21 cellular contexts compared by ENCODE assay signal in genomic region chr18:4270016-4270415, GRCh38.
"Had no signal": no experiment of that assay in that cellular context is flagged by ENCODE, and none has a peak within 500 bp of the region (broad histone marks: within the 10 kb centered on the region; RNA-seq: fewer than 3 reads in every experiment).

No MANE protein-coding gene starts in this region.

- DNase-seq: activated CD4-positive, alpha-beta T cell treated with anti-CD3 and anti-CD28 coated beads for 1 hour; activated CD8-positive, alpha-beta memory T cell treated with anti-CD3 and anti-CD28 coated beads for 24 hours; activated CD8-positive, alpha-beta memory T cell treated with anti-CD3 and anti-CD28 coated beads, Interleukin-2, amount 50 U/mL, for 48 hours; activated effector memory CD4-positive, alpha-beta T cell treated with Interleukin-2 at 50 U/mL for 16 hours; activated naive CD4-positive, alpha-beta T cell treated with anti-CD3 and anti-CD28 coated beads, Interleukin-2, amount 50 U/mL, for 16 hours; activated T-cell treated with anti-CD3 and anti-CD28 coated beads, Interleukin-2, amount 50 U/mL, for 48 hours; aorta; brain microvascular endothelial cell; central memory CD4-positive, alpha-beta T cell; dorsolateral prefrontal cortex; endodermal cell; foreskin fibroblast; left cardiac atrium; mesendoderm; naive thymus-derived CD4-positive, alpha-beta T cell; right cardiac atrium; stimulated activated CD4-positive, alpha-beta T cell treated with anti-CD3 and anti-CD28 coated beads, Interleukin-2, amount 100 ng/mL, for 24 hours; stimulated activated naive CD8-positive, alpha-beta T cell treated with anti-CD3 and anti-CD28 coated beads, Interleukin-15, Interleukin-2, amounts not matched to agents 100 U/mL and 50 U/mL, for 24 hours; substantia nigra; tibial artery had no signal

- H3K27me3 Mint-ChIP-seq: naive thymus-derived CD4-positive, alpha-beta T cell had no signal

- H3K36me3 Mint-ChIP-seq: neural progenitor cell had no signal

- H3K4me3 Mint-ChIP-seq: endodermal cell; naive thymus-derived CD4-positive, alpha-beta T cell; neural progenitor cell had no signal

- H3K4me1 Mint-ChIP-seq: naive thymus-derived CD4-positive, alpha-beta T cell; neural progenitor cell had no signal

- H3K9me3 Mint-ChIP-seq: endodermal cell, neural progenitor cell had no signal

- H3K27ac Mint-ChIP-seq: endodermal cell; naive thymus-derived CD4-positive, alpha-beta T cell; neural progenitor cell had no signal

- ATAC-seq: left cardiac atrium; naive thymus-derived CD4-positive, alpha-beta T cell; right cardiac atrium; stimulated activated naive CD8-positive, alpha-beta T cell treated with anti-CD3 and anti-CD28 coated beads, Interleukin-15, Interleukin-2, amounts not matched to agents 100 U/mL and 50 U/mL, for 24 hours had no signal
